In genomic region chr11:133935551-133935910, GRCh38 we compare ENCODE assay signal across 21 cellular contexts. TPM values are rescaled to one million over a fixed set of nuclear protein-coding genes. Genes with fewer than 3 reads are reported as not detected.
"Had no signal": no experiment of that assay in that cellular context is flagged by ENCODE, and none has a peak within 500 bp of the region (broad histone marks: within the 10 kb centered on the region; RNA-seq: fewer than 3 reads in every experiment).

No MANE protein-coding gene starts in this region.

- H3K4me1 ChIP-seq: spleen had no signal

- H3K27ac ChIP-seq: hepatocyte, spleen had no signal

- H3K36me3 Mint-ChIP-seq: mesothelial cell of epicardium, naive B cell had no signal

- H3K4me3 Mint-ChIP-seq: activated CD4-positive, alpha-beta T cell treated with anti-CD3 and anti-CD28 coated beads for 36 hours; activated naive CD8-positive, alpha-beta T cell; activated T-cell treated with anti-CD3 and anti-CD28 coated beads, Interleukin-2, amount 50 U/mL, for 24 hours; central memory CD8-positive, alpha-beta T cell; dendritic cell treated with granulocyte-macrophage colony-stimulating factor and Interleukin-4, amounts not matched to agents 40 ng/mL and 50 ng/mL, for 4 days; mesothelial cell of epicardium; naive B cell; nephron progenitor cell; T-helper 2 cell treated with Interferon-gamma antibody and Interleukin-4, amounts not matched to agents 5 μg/mL and 100 μg/mL, for 36 hours had no signal

- H3K9me3 ChIP-seq: left ventricle myocardium inferior, spleen, tibial nerve had no signal

- H3K27me3 Mint-ChIP-seq: activated CD4-positive, alpha-beta T cell treated with anti-CD3 and anti-CD28 coated beads for 36 hours; activated naive CD8-positive, alpha-beta T cell; activated T-cell treated with anti-CD3 and anti-CD28 coated beads, Interleukin-2, amount 50 U/mL, for 24 hours; central memory CD8-positive, alpha-beta T cell; dendritic cell treated with granulocyte-macrophage colony-stimulating factor and Interleukin-4, amounts not matched to agents 40 ng/mL and 50 ng/mL, for 4 days; naive B cell had no signal

- H3K27ac Mint-ChIP-seq: activated CD4-positive, alpha-beta T cell treated with anti-CD3 and anti-CD28 coated beads for 36 hours; activated naive CD8-positive, alpha-beta T cell; dendritic cell treated with granulocyte-macrophage colony-stimulating factor and Interleukin-4, amounts not matched to agents 40 ng/mL and 50 ng/mL, for 4 days; mesothelial cell of epicardium; naive B cell had no signal

- H3K4me3 ChIP-seq: hepatocyte, left ventricle myocardium inferior, spleen, tibial nerve had no signal

- H3K79me2 ChIP-seq: hepatocyte had no signal

- H3K27me3 ChIP-seq: hepatocyte, spleen, tibial nerve had no signal

- H3K9me3 Mint-ChIP-seq: activated T-cell treated with anti-CD3 and anti-CD28 coated beads, Interleukin-2, amount 50 U/mL, for 24 hours; central memory CD8-positive, alpha-beta T cell; T-helper 2 cell treated with Interferon-gamma antibody and Interleukin-4, amounts not matched to agents 5 μg/mL and 100 μg/mL, for 36 hours had no signal

- DNase-seq: activated CD4-positive, alpha-beta T cell treated with anti-CD3 and anti-CD28 coated beads for 36 hours; activated CD4-positive, alpha-beta T cell treated with anti-CD3 and anti-CD28 coated beads, Interleukin-2, amount 50 U/mL, for 48 hours; activated CD4-positive, CD25-positive, alpha-beta regulatory T cell; activated CD8-positive, alpha-beta memory T cell treated with anti-CD3 and anti-CD28 coated beads, Interleukin-2, amount 50 U/mL, for 48 hours; activated gamma-delta T cell; activated T-cell treated with anti-CD3 and anti-CD28 coated beads, Interleukin-2, amount 50 U/mL, for 24 hours; islet precursor cell; left ventricle myocardium inferior; naive B cell; nephron progenitor cell; stimulated activated naive CD4-positive, alpha-beta T cell treated with Interleukin-2 at 50 U/mL for 16 hours; T-helper 1 cell had no signal

- H3K4me1 Mint-ChIP-seq: naive B cell had no signal

- H2AFZ ChIP-seq: hepatocyte had no signal

- H3K4me2 ChIP-seq: hepatocyte had no signal

RNA-seq across cellular contexts. Expression of gene IGSF9B, which starts 21.2 kb away (rescaled TPM):
- total RNA-seq: lung microvascular endothelial cell had no signal
